In the genomic region with DNA sequence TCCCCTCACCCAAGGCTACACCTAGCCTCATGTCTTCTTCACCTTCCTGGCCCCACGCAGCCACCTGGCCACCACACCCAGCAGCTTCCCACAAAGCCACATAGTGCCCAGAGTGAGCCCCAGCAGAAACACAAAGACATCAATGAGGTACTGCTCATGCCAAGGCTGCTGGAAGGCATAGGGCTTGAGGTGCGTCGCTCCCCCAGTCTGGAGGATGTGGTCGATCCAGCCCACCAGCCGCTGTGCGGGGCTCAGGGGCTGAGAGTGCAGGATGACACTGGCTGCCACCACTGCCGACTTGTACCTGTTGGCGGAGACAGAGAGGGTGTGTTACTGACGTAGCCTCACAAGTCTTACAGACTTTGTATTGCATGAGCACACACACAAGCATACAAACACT, we compare ENCODE assay signal across 25 cellular contexts. TPM values are rescaled to one million over a fixed set of nuclear protein-coding genes. Genes with fewer than 3 reads are reported as not detected.
DNase-seq lines count a peak whose midpoint lies in the region; ATAC-seq and TF ChIP-seq lines count a peak whose summit lies in the region.
"Had no signal": no experiment of that assay in that cellular context is flagged by ENCODE, and none has a peak within 500 bp of the region (broad histone marks: within the 10 kb centered on the region; RNA-seq: fewer than 3 reads in every experiment).

No MANE protein-coding gene starts in this region.

- POLR2A ChIA-PET in activated CD4-positive, alpha-beta memory T cell treated with anti-CD3 and anti-CD28 coated beads for 36 hours (lab: Charles Lee) = no interaction called here
- POLR2A ChIA-PET in activated CD4-positive, alpha-beta memory T cell treated with anti-CD3 and anti-CD28 coated beads, Interleukin-2, amount 10 ng/mL, durations not matched to agents 7 days and 5 days (lab: Charles Lee) = no interaction called here
- POLR2A ChIA-PET in naive thymus-derived CD4-positive, alpha-beta T cell (lab: Charles Lee) = no interaction called here

- H3K4me3 ChIP-seq in DND-41 (ENCODE audit: low read depth in 1 of 2, low read length in 2 of 2) = no peak overlapping the region
- no peak overlapping the region for H3K4me3 ChIP-seq in naive thymus-derived CD4-positive, alpha-beta T cell (ENCODE audit: low read length)
- H3K4me3 ChIP-seq: A549, BLaER1, cardiac muscle cell, gastroesophageal sphincter had no signal

- no peak overlapping the region for H3K4me2 ChIP-seq in DND-41 (ENCODE audit: insufficient read depth, low read length)
- H3K4me2 ChIP-seq: A549, BLaER1 had no signal

- CTCF ChIA-PET in activated CD4-positive, alpha-beta memory T cell treated with anti-CD3 and anti-CD28 coated beads for 36 hours (lab: Charles Lee) = no interaction called here
- CTCF ChIA-PET in activated CD4-positive, alpha-beta memory T cell treated with anti-CD3 and anti-CD28 coated beads, Interleukin-2, amount 10 ng/mL, durations not matched to agents 7 days and 5 days (lab: Charles Lee) = no interaction called here
- CTCF ChIA-PET in naive thymus-derived CD4-positive, alpha-beta T cell (lab: Charles Lee) = no interaction called here

- no peaks in the 10 kb centered on the region for H3K27me3 ChIP-seq in DND-41 (ENCODE audit: insufficient read depth, low read length, poor library complexity)
- H3K27me3 ChIP-seq in naive thymus-derived CD4-positive, alpha-beta T cell (ENCODE audit: control insufficient read depth in 2 of 2, insufficient read depth in 2 of 2, low read length in 2 of 2) = no peaks in the 10 kb centered on the region
- H3K27me3 ChIP-seq: BLaER1, cardiac muscle cell had no signal

- no peak overlapping the region for H3K4me3 Mint-ChIP-seq in activated CD4-positive, alpha-beta memory T cell treated with anti-CD3 and anti-CD28 coated beads for 36 hours
- H3K4me3 Mint-ChIP-seq in activated CD4-positive, alpha-beta memory T cell treated with anti-CD3 and anti-CD28 coated beads, Interleukin-2, amount 10 ng/mL, durations not matched to agents 7 days and 5 days = no peak overlapping the region
- H3K4me3 Mint-ChIP-seq in activated T-helper 17 cell treated with anti-CD3 and anti-CD28 coated beads, Interleukin-2, amount 50 U/mL, for 72 hours = no peak overlapping the region
- H3K4me3 Mint-ChIP-seq in naive thymus-derived CD4-positive, alpha-beta T cell = peak overlapping the region in 2 of 10 donors; percentile 1 to 10
- H3K4me3 Mint-ChIP-seq in endothelial cell (ENCODE audit: unreplicated experiment) = no peak overlapping the region
- H3K4me3 Mint-ChIP-seq: HFFc6, IgD-negative memory B cell had no signal

- H3K4me1 ChIP-seq in DND-41 (ENCODE audit: insufficient read depth, low read length) = peaks cover 4% of the 10 kb centered on the region
- no peaks in the 10 kb centered on the region for H3K4me1 ChIP-seq in naive thymus-derived CD4-positive, alpha-beta T cell (ENCODE audit: control insufficient read depth in 2 of 2, insufficient read depth in 2 of 2, low read length in 2 of 2)
- H3K4me1 ChIP-seq: A549, gastroesophageal sphincter had no signal

- H2AFZ ChIP-seq in DND-41 (ENCODE audit: low read depth, low read length) = no peak overlapping the region

- no peaks in the 10 kb centered on the region for H3K36me3 ChIP-seq in DND-41 (ENCODE audit: insufficient read depth, low read length)
- no peaks in the 10 kb centered on the region for H3K36me3 ChIP-seq in naive thymus-derived CD4-positive, alpha-beta T cell (ENCODE audit: control insufficient read depth in 2 of 3, insufficient read depth in 3 of 3, low read length in 3 of 3)
- H3K36me3 ChIP-seq: BLaER1, cardiac muscle cell, gastroesophageal sphincter had no signal

- H3K36me3 Mint-ChIP-seq in activated CD4-positive, alpha-beta memory T cell treated with anti-CD3 and anti-CD28 coated beads for 36 hours = peaks cover 2% of the 10 kb centered on the region
- no peaks in the 10 kb centered on the region for H3K36me3 Mint-ChIP-seq in activated CD4-positive, alpha-beta memory T cell treated with anti-CD3 and anti-CD28 coated beads, Interleukin-2, amount 10 ng/mL, durations not matched to agents 7 days and 5 days (ENCODE audit: low read depth)
- no peaks in the 10 kb centered on the region for H3K36me3 Mint-ChIP-seq in activated T-helper 17 cell treated with anti-CD3 and anti-CD28 coated beads, Interleukin-2, amount 50 U/mL, for 72 hours (ENCODE audit: low read depth)
- no peaks in the 10 kb centered on the region for H3K36me3 Mint-ChIP-seq in naive thymus-derived CD4-positive, alpha-beta T cell
- no peaks in the 10 kb centered on the region for H3K36me3 Mint-ChIP-seq in endothelial cell (ENCODE audit: low read depth, unreplicated experiment)

- no peaks in the 10 kb centered on the region for H4K20me1 ChIP-seq in DND-41 (ENCODE audit: insufficient read depth, low read length)
- H4K20me1 ChIP-seq: BLaER1 had no signal

- H3K27me3 Mint-ChIP-seq in activated CD4-positive, alpha-beta memory T cell treated with anti-CD3 and anti-CD28 coated beads for 36 hours = peaks cover 48% of the 10 kb centered on the region
- H3K27me3 Mint-ChIP-seq in activated CD4-positive, alpha-beta memory T cell treated with anti-CD3 and anti-CD28 coated beads, Interleukin-2, amount 10 ng/mL, durations not matched to agents 7 days and 5 days = peaks cover 44% of the 10 kb centered on the region
- peaks cover 47% of the 10 kb centered on the region for H3K27me3 Mint-ChIP-seq in activated T-helper 17 cell treated with anti-CD3 and anti-CD28 coated beads, Interleukin-2, amount 50 U/mL, for 72 hours
- H3K27me3 Mint-ChIP-seq in naive thymus-derived CD4-positive, alpha-beta T cell = peaks cover 46 to 66% (median 55%) of the 10 kb centered on the region in 5 donors
- no peaks in the 10 kb centered on the region for H3K27me3 Mint-ChIP-seq in endothelial cell (ENCODE audit: unreplicated experiment)

- H3K9ac ChIP-seq in DND-41 (ENCODE audit: low read depth, low read length) = no peak overlapping the region
- H3K9ac ChIP-seq: BLaER1 had no signal

- peaks cover 3% of the 10 kb centered on the region for H3K9me3 ChIP-seq in DND-41 (ENCODE audit: insufficient read depth, low read length, severe bottlenecking)
- no peaks in the 10 kb centered on the region for H3K9me3 ChIP-seq in naive thymus-derived CD4-positive, alpha-beta T cell (ENCODE audit: control insufficient read depth in 2 of 3, low read length in 3 of 3)
- H3K9me3 ChIP-seq: A549 had no signal

- DNase-seq in activated CD4-positive, alpha-beta memory T cell treated with anti-CD3 and anti-CD28 coated beads for 36 hours = peak; percentile 20
- no peak for DNase-seq in activated CD4-positive, alpha-beta memory T cell treated with anti-CD3 and anti-CD28 coated beads, Interleukin-2, amount 10 ng/mL, durations not matched to agents 7 days and 5 days
- DNase-seq in DND-41 (peak; percentile 77), NCI-H146 (lab: John Stamatoyannopoulos, UW) (no peak), endothelial cell (ENCODE audit: low spot score) (no peak), mucosa of gallbladder (ENCODE audit: low spot score) (no peak)
- DNase-seq in naive thymus-derived CD4-positive, alpha-beta T cell = peak in 6 of 9 donors; percentile 8 to 41 (median 26)
- DNase-seq: amygdala, erythroblast, HFFc6, left colon, midbrain, MM.1S, NCI-H774, small intestine, T-helper 9 cell had no signal

- no peak overlapping the region for H3K27ac ChIP-seq in DND-41 (ENCODE audit: low read length)
- no peak overlapping the region for H3K27ac ChIP-seq in naive thymus-derived CD4-positive, alpha-beta T cell (ENCODE audit: low read depth, low read length)
- H3K27ac ChIP-seq: A549, BLaER1, cardiac muscle cell, gastroesophageal sphincter had no signal

- H3K4me1 Mint-ChIP-seq in activated CD4-positive, alpha-beta memory T cell treated with anti-CD3 and anti-CD28 coated beads for 36 hours (ENCODE audit: low read depth) = peaks cover 5% of the 10 kb centered on the region
- H3K4me1 Mint-ChIP-seq in activated CD4-positive, alpha-beta memory T cell treated with anti-CD3 and anti-CD28 coated beads, Interleukin-2, amount 10 ng/mL, durations not matched to agents 7 days and 5 days = no peaks in the 10 kb centered on the region
- peaks cover 5% of the 10 kb centered on the region for H3K4me1 Mint-ChIP-seq in activated T-helper 17 cell treated with anti-CD3 and anti-CD28 coated beads, Interleukin-2, amount 50 U/mL, for 72 hours
- H3K4me1 Mint-ChIP-seq in naive thymus-derived CD4-positive, alpha-beta T cell = peaks cover 0 to 10% (median 8%) of the 10 kb centered on the region in 7 donors
- no peaks in the 10 kb centered on the region for H3K4me1 Mint-ChIP-seq in endothelial cell (ENCODE audit: unreplicated experiment)
- H3K4me1 Mint-ChIP-seq: IgD-negative memory B cell had no signal

- H3K27ac Mint-ChIP-seq in activated CD4-positive, alpha-beta memory T cell treated with anti-CD3 and anti-CD28 coated beads for 36 hours = no peak overlapping the region
- no peak overlapping the region for H3K27ac Mint-ChIP-seq in activated CD4-positive, alpha-beta memory T cell treated with anti-CD3 and anti-CD28 coated beads, Interleukin-2, amount 10 ng/mL, durations not matched to agents 7 days and 5 days
- H3K27ac Mint-ChIP-seq in activated T-helper 17 cell treated with anti-CD3 and anti-CD28 coated beads, Interleukin-2, amount 50 U/mL, for 72 hours = no peak overlapping the region
- H3K27ac Mint-ChIP-seq in naive thymus-derived CD4-positive, alpha-beta T cell = no peak overlapping the region
- H3K27ac Mint-ChIP-seq in endothelial cell (ENCODE audit: unreplicated experiment) = no peak overlapping the region
- H3K27ac Mint-ChIP-seq: HFFc6, IgD-negative memory B cell had no signal

- TF ChIP-seq CTCF in DND-41 (IDR thresholded peaks at IDR 0.05; ENCODE audit: borderline replicate concordance, extremely low read depth, low read length, poor library complexity, severe bottlenecking) (peak; percentile 65), endothelial cell (IDR thresholded peaks at IDR 0.05; ENCODE audit: unreplicated experiment) (no peak)

- ATAC-seq in DND-41 (ENCODE audit: insufficient read depth, low read depth) = peak; percentile 99
- peak; percentile 18 for ATAC-seq in activated T-helper 17 cell treated with anti-CD3 and anti-CD28 coated beads, Interleukin-2, amount 50 U/mL, for 72 hours (replicated peaks)
- peak; percentile 40 for ATAC-seq in naive thymus-derived CD4-positive, alpha-beta T cell
- ATAC-seq: gastroesophageal sphincter, left colon, Panc1 had no signal

- H3K9me3 Mint-ChIP-seq in activated CD4-positive, alpha-beta memory T cell treated with anti-CD3 and anti-CD28 coated beads for 36 hours = peaks cover 5% of the 10 kb centered on the region
- no peaks in the 10 kb centered on the region for H3K9me3 Mint-ChIP-seq in activated CD4-positive, alpha-beta memory T cell treated with anti-CD3 and anti-CD28 coated beads, Interleukin-2, amount 10 ng/mL, durations not matched to agents 7 days and 5 days
- H3K9me3 Mint-ChIP-seq in activated T-helper 17 cell treated with anti-CD3 and anti-CD28 coated beads, Interleukin-2, amount 50 U/mL, for 72 hours = no peaks in the 10 kb centered on the region
- peaks cover 0 to 16% (median 2%) of the 10 kb centered on the region in 11 donors for H3K9me3 Mint-ChIP-seq in naive thymus-derived CD4-positive, alpha-beta T cell
- H3K9me3 Mint-ChIP-seq in endothelial cell (ENCODE audit: unreplicated experiment) = no peaks in the 10 kb centered on the region
- H3K9me3 Mint-ChIP-seq: HFFc6 had no signal

- intact Hi-C loops in activated CD4-positive, alpha-beta memory T cell treated with anti-CD3 and anti-CD28 coated beads for 36 hours (cut with micrococcal nuclease) = no loop called here
- intact Hi-C loops in naive thymus-derived CD4-positive, alpha-beta T cell (cut with micrococcal nuclease) = no loop called here

- no peaks in the 10 kb centered on the region for H3K79me2 ChIP-seq in DND-41 (ENCODE audit: insufficient read depth, low read length)

RNA-seq across cellular contexts. Expression of gene CAPSL, which starts 15.8 kb away (rescaled TPM):
- total RNA-seq in activated CD4-positive, alpha-beta memory T cell treated with anti-CD3 and anti-CD28 coated beads for 36 hours = 1 to 10 TPM in 1 of 2 experiments, under 1 TPM in 1; 0.73 to 1.0 TPM
- not detected for total RNA-seq in activated CD4-positive, alpha-beta memory T cell treated with anti-CD3 and anti-CD28 coated beads, Interleukin-2, amount 10 ng/mL, durations not matched to agents 7 days and 5 days
- total RNA-seq in activated T-helper 17 cell treated with anti-CD3 and anti-CD28 coated beads, Interleukin-2, amount 50 U/mL, for 72 hours = 1 to 10 TPM in 1 of 2 donors, not detected in 1; 1.1 TPM
- not detected for total RNA-seq in naive thymus-derived CD4-positive, alpha-beta T cell
- polyA plus RNA-seq in naive thymus-derived CD4-positive, alpha-beta T cell = not detected
- not detected for total RNA-seq in endothelial cell (ENCODE audit: unreplicated experiment)
- not detected for total RNA-seq in mucosa of gallbladder
- total RNA-seq: cardiac muscle cell, dermis microvascular lymphatic vessel endothelial cell, gastroesophageal sphincter, left colon, temporal lobe had no signal
- polyA plus RNA-seq: A549, cardiac muscle cell, IgD-negative memory B cell, small intestine had no signal

RNA-seq across cellular contexts. Expression of gene UGT3A1, which starts 37.0 kb away (rescaled TPM):
- total RNA-seq in activated CD4-positive, alpha-beta memory T cell treated with anti-CD3 and anti-CD28 coated beads for 36 hours = not detected
- not detected for total RNA-seq in activated CD4-positive, alpha-beta memory T cell treated with anti-CD3 and anti-CD28 coated beads, Interleukin-2, amount 10 ng/mL, durations not matched to agents 7 days and 5 days
- not detected for total RNA-seq in activated T-helper 17 cell treated with anti-CD3 and anti-CD28 coated beads, Interleukin-2, amount 50 U/mL, for 72 hours
- total RNA-seq in naive thymus-derived CD4-positive, alpha-beta T cell = not detected
- not detected for polyA plus RNA-seq in naive thymus-derived CD4-positive, alpha-beta T cell
- total RNA-seq in endothelial cell (ENCODE audit: unreplicated experiment) (0.85 TPM), mucosa of gallbladder (not detected)
- total RNA-seq: dermis microvascular lymphatic vessel endothelial cell, gastroesophageal sphincter, HFFc6, left colon, temporal lobe had no signal
- polyA plus RNA-seq: A549, cardiac muscle cell, IgD-negative memory B cell had no signal

Comparison
In these comparisons a context has a peak if more than half of its experiments do, and no peak if none do; other contexts are left out.
1. DNase-seq: peak in activated CD4-positive, alpha-beta memory T cell treated with anti-CD3 and anti-CD28 coated beads for 36 hours (single experiment), DND-41 (single experiment) and naive thymus-derived CD4-positive, alpha-beta T cell (6 of 9); none in activated CD4-positive, alpha-beta memory T cell treated with anti-CD3 and anti-CD28 coated beads, Interleukin-2, amount 10 ng/mL, durations not matched to agents 7 days and 5 days (single experiment), NCI-H146 (single experiment), endothelial cell (single experiment) and mucosa of gallbladder (single experiment).
2. ATAC-seq: peak in every context shown above with its lines; median percentile 99 in DND-41; 40 in naive thymus-derived CD4-positive, alpha-beta T cell; 18 in activated T-helper 17 cell treated with anti-CD3 and anti-CD28 coated beads, Interleukin-2, amount 50 U/mL, for 72 hours.